In the genomic region with DNA sequence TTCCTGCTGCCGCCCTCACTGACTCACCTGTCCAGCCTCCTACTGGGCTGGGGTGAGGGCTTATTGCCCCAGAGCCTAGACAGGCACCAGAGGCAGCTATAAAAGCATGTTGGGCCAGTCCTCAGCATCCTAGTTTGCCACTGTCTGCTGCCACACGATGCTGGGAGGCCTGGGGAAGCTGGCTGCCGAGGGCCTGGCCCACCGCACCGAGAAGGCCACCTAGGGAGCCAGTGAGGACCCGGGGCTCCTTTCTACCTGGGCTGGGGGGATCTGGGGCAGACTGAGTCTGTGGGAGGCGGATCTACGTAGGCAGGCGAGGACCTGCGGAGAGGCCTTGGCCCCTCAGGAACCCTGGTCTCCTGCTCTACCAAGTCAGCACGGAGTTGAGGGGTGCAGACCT, we compare ENCODE assay signal across 14 cellular contexts. TPM values are rescaled to one million over a fixed set of nuclear protein-coding genes. Genes with fewer than 3 reads are reported as not detected.
"Had no signal": no experiment of that assay in that cellular context is flagged by ENCODE, and none has a peak within 500 bp of the region (broad histone marks: within the 10 kb centered on the region; RNA-seq: fewer than 3 reads in every experiment).

No MANE protein-coding gene starts in this region.

RNA-seq across cellular contexts. Expression of a gene that starts 6.6 kb away (rescaled TPM):
- total RNA-seq: activated B cell treated with CpG ODN at 0.5 μM for 24 hours; activated CD4-positive, alpha-beta memory T cell treated with anti-CD3 and anti-CD28 coated beads for 36 hours; activated CD4-positive, alpha-beta T cell treated with anti-CD3 and anti-CD28 coated beads, Interleukin-2, amount 10 ng/mL, durations not matched to agents 24 days and 14 days; activated CD8-positive, alpha-beta memory T cell treated with anti-CD3 and anti-CD28 coated beads for 36 hours; activated CD8-positive, alpha-beta T cell treated with anti-CD3 and anti-CD28 coated beads for 36 hours; activated naive CD4-positive, alpha-beta T cell treated with anti-CD3 and anti-CD28 coated beads for 36 hours; activated naive CD4-positive, alpha-beta T cell treated with anti-CD3 and anti-CD28 coated beads, Interleukin-2, amount 50 U/mL, for 72 hours; activated naive CD8-positive, alpha-beta T cell treated with anti-CD3 and anti-CD28 coated beads for 36 hours; activated T-cell treated with anti-CD3 and anti-CD28 coated beads, Interleukin-2, amount 50 U/mL, for 4 hours; activated T-helper 1 cell treated with anti-CD3 and anti-CD28 coated beads, Interleukin-12 subunit alpha, Interleukin-12 subunit beta, Interleukin-2, Interleukin-4 antibody, amounts not matched to agents 30 ng/mL and 10 ng/mL and 1 ng/mL, durations not matched to agents 14 hours and 24 hours and 36 hours; activated T-helper 17 cell treated with anti-CD3 and anti-CD28 coated beads, Interleukin-2, amount 50 U/mL, for 72 hours; aorta; body of pancreas; cardiac septum had no signal
